8 cellular contexts compared by ENCODE assay signal in genomic region chr15:85312486-85312885, GRCh38.
DNase-seq lines count a peak whose midpoint lies in the region; ATAC-seq lines count a peak whose summit lies in the region.

No MANE protein-coding gene starts in this region.

- peaks cover 59% of the 10 kb centered on the region for H3K4me1 Mint-ChIP-seq in activated T-cell treated with anti-CD3 and anti-CD28 coated beads, Interleukin-2, amount 50 U/mL, for 4 hours (ENCODE audit: low read depth)
- H3K4me1 Mint-ChIP-seq in activated CD8-positive, alpha-beta T cell treated with anti-CD3 and anti-CD28 coated beads, Interleukin-2, amount 10 ng/mL, durations not matched to agents 7 days and 5 days (ENCODE audit: low read depth), result peaks cover 44% of the 10 kb centered on the region
- H3K4me1 Mint-ChIP-seq in stimulated activated memory B cell treated with anti-CD40 and anti-IgM and Interleukin-4, amounts not matched to agents 10 μg/mL and 1 μg/mL and 100 μg/mL, for 72 hours, result peaks cover 90% of the 10 kb centered on the region

- CTCF ChIA-PET in activated CD8-positive, alpha-beta T cell treated with anti-CD3 and anti-CD28 coated beads, Interleukin-2, amount 10 ng/mL, durations not matched to agents 7 days and 5 days (lab: Charles Lee), result interaction anchor here (0.9 to 2.2 kb wide), 8 partner anchors 10 to 102 kb away, joined by 3 to 22 read pairs (median 9); no protein-coding TSS in a partner anchor

- no peaks in the 10 kb centered on the region for H3K27me3 Mint-ChIP-seq in activated T-cell treated with anti-CD3 and anti-CD28 coated beads, Interleukin-2, amount 50 U/mL, for 4 hours (ENCODE audit: low read depth)
- H3K27me3 Mint-ChIP-seq in activated CD8-positive, alpha-beta T cell treated with anti-CD3 and anti-CD28 coated beads, Interleukin-2, amount 10 ng/mL, durations not matched to agents 7 days and 5 days (ENCODE audit: low read depth), result no peaks in the 10 kb centered on the region
- no peaks in the 10 kb centered on the region for H3K27me3 Mint-ChIP-seq in stimulated activated memory B cell treated with anti-CD40 and anti-IgM and Interleukin-4, amounts not matched to agents 10 μg/mL and 1 μg/mL and 100 μg/mL, for 72 hours

- POLR2A ChIA-PET in activated CD8-positive, alpha-beta T cell treated with anti-CD3 and anti-CD28 coated beads, Interleukin-2, amount 10 ng/mL, durations not matched to agents 7 days and 5 days (lab: Charles Lee), result interaction anchor here (0.7 to 2.2 kb wide), 3 partner anchors 18 to 258 kb away, joined by 3 to 9 read pairs (median 4); no protein-coding TSS in a partner anchor

- H3K4me3 Mint-ChIP-seq in activated T-cell treated with anti-CD3 and anti-CD28 coated beads, Interleukin-2, amount 50 U/mL, for 4 hours, result no peak overlapping the region
- no peak overlapping the region for H3K4me3 Mint-ChIP-seq in activated CD8-positive, alpha-beta T cell treated with anti-CD3 and anti-CD28 coated beads, Interleukin-2, amount 10 ng/mL, durations not matched to agents 7 days and 5 days
- peak overlapping the region; percentile 70 for H3K4me3 Mint-ChIP-seq in stimulated activated memory B cell treated with anti-CD40 and anti-IgM and Interleukin-4, amounts not matched to agents 10 μg/mL and 1 μg/mL and 100 μg/mL, for 72 hours

- peak; percentile 49 to 68 for ATAC-seq in activated T-cell treated with anti-CD3 and anti-CD28 coated beads, Interleukin-2, amount 50 U/mL, for 4 hours
- ATAC-seq in HG02884 (IDR thresholded peaks at IDR 0.05; ENCODE audit: unreplicated experiment), result peak; percentile 95
- no peak for ATAC-seq in activated CD8-positive, alpha-beta T cell treated with anti-CD3 and anti-CD28 coated beads, Interleukin-2, amount 10 ng/mL, durations not matched to agents 7 days and 5 days
- peak; percentile 98 for ATAC-seq in stimulated activated memory B cell treated with anti-CD40 and anti-IgM and Interleukin-4, amounts not matched to agents 10 μg/mL and 1 μg/mL and 100 μg/mL, for 72 hours

- H3K9me3 Mint-ChIP-seq in activated T-cell treated with anti-CD3 and anti-CD28 coated beads, Interleukin-2, amount 50 U/mL, for 4 hours, result peaks cover 4% of the 10 kb centered on the region
- peaks cover 5% of the 10 kb centered on the region for H3K9me3 Mint-ChIP-seq in activated CD8-positive, alpha-beta T cell treated with anti-CD3 and anti-CD28 coated beads, Interleukin-2, amount 10 ng/mL, durations not matched to agents 7 days and 5 days (ENCODE audit: insufficient read depth)
- H3K9me3 Mint-ChIP-seq in stimulated activated memory B cell treated with anti-CD40 and anti-IgM and Interleukin-4, amounts not matched to agents 10 μg/mL and 1 μg/mL and 100 μg/mL, for 72 hours, result no peaks in the 10 kb centered on the region

- H3K27ac Mint-ChIP-seq in activated CD8-positive, alpha-beta T cell treated with anti-CD3 and anti-CD28 coated beads, Interleukin-2, amount 10 ng/mL, durations not matched to agents 7 days and 5 days, result peak overlapping the region; percentile 14
- peak overlapping the region; percentile 92 for H3K27ac Mint-ChIP-seq in stimulated activated memory B cell treated with anti-CD40 and anti-IgM and Interleukin-4, amounts not matched to agents 10 μg/mL and 1 μg/mL and 100 μg/mL, for 72 hours

- H3K36me3 Mint-ChIP-seq in activated T-cell treated with anti-CD3 and anti-CD28 coated beads, Interleukin-2, amount 50 U/mL, for 4 hours (ENCODE audit: insufficient read depth), result no peaks in the 10 kb centered on the region
- H3K36me3 Mint-ChIP-seq in activated CD8-positive, alpha-beta T cell treated with anti-CD3 and anti-CD28 coated beads, Interleukin-2, amount 10 ng/mL, durations not matched to agents 7 days and 5 days (ENCODE audit: low read depth), result no peaks in the 10 kb centered on the region
- peaks cover 5% of the 10 kb centered on the region for H3K36me3 Mint-ChIP-seq in stimulated activated memory B cell treated with anti-CD40 and anti-IgM and Interleukin-4, amounts not matched to agents 10 μg/mL and 1 μg/mL and 100 μg/mL, for 72 hours

- DNase-seq in activated T-cell treated with anti-CD3 and anti-CD28 coated beads, Interleukin-2, amount 50 U/mL, for 4 hours, result no peak
- no peak for DNase-seq in activated T-cell treated with anti-CD3 and anti-CD28 coated beads, Interleukin-2, amount 50 U/mL, for 48 hours
- no peak for DNase-seq in activated CD8-positive, alpha-beta T cell treated with anti-CD3 and anti-CD28 coated beads, Interleukin-2, amount 10 ng/mL, durations not matched to agents 7 days and 5 days
- DNase-seq in mesenteric fat pad (ENCODE audit: low spot score) (no peak), NCI-H2107 (lab: John Stamatoyannopoulos, UW) (no peak), NCI-H2029 (lab: John Stamatoyannopoulos, UW) (no peak)
